In the genomic region with DNA sequence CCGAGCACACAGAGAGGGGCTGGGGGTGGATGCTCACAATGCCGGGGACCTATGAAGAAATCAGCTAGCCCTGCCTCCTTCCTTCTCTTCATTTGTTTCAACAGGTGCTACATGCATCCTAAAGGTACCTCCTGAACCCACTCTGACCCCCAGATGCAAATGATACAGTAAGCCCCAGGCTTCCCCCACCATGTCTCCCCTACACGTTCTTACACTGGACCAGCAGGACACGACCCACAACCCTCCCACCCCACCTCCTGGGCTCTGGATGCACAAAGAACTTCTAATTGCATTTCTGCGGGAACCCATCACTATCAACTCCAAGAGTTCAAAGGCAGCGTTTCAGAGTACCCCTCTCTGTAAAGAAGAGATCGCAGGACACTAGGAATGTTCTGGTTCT, we compare ENCODE assay signal across 11 cellular contexts. TPM values are rescaled to one million over a fixed set of nuclear protein-coding genes. Genes with fewer than 3 reads are reported as not detected.
DNase-seq lines count a peak whose midpoint lies in the region; ATAC-seq, FAIRE-seq and TF ChIP-seq lines count a peak whose summit lies in the region.
"Had no signal": no experiment of that assay in that cellular context is flagged by ENCODE, and none has a peak within 500 bp of the region (broad histone marks: within the 10 kb centered on the region; RNA-seq: fewer than 3 reads in every experiment).

No MANE protein-coding gene starts in this region.

- H3K36me3 Mint-ChIP-seq in T-helper 1 cell treated with Interleukin-12 subunit alpha and Interleukin-12 subunit beta and Interleukin-4 antibody, amounts not matched to agents 30 μg/mL and 1 μg/mL, for 36 hours (ENCODE audit: low read depth), result peaks cover 38% of the 10 kb centered on the region
- H3K36me3 Mint-ChIP-seq in activated B cell treated with CpG ODN at 0.5 μM for 24 hours (ENCODE audit: low read depth) (peaks cover 17% of the 10 kb centered on the region), immature natural killer cell (peaks cover 6 to 31% (median 27%) of the 10 kb centered on the region in 3 donors)
- peaks cover 41% of the 10 kb centered on the region for H3K36me3 Mint-ChIP-seq in stimulated activated memory B cell treated with anti-CD40 and anti-IgM and Interleukin-4, amounts not matched to agents 10 μg/mL and 1 μg/mL and 100 μg/mL, for 72 hours

- POLR2A ChIA-PET in activated B cell treated with CpG ODN at 0.5 μM for 24 hours (lab: Charles Lee), result interaction anchor here (0.8 to 3.2 kb wide), 6 partner anchors 53 to 454 kb away, joined by 3 to 23 read pairs (median 6); no protein-coding TSS in a partner anchor

- H3K4me3 Mint-ChIP-seq in T-helper 1 cell treated with Interleukin-12 subunit alpha and Interleukin-12 subunit beta and Interleukin-4 antibody, amounts not matched to agents 30 μg/mL and 1 μg/mL, for 36 hours, result peak overlapping the region; percentile 96
- H3K4me3 Mint-ChIP-seq in activated B cell treated with CpG ODN at 0.5 μM for 24 hours (peak overlapping the region; percentile 83), immature natural killer cell (peak overlapping the region; percentile 92 to 98 (median 95))
- H3K4me3 Mint-ChIP-seq in stimulated activated memory B cell treated with anti-CD40 and anti-IgM and Interleukin-4, amounts not matched to agents 10 μg/mL and 1 μg/mL and 100 μg/mL, for 72 hours, result peak overlapping the region; percentile 85

- TF ChIP-seq CTCF in activated B cell treated with CpG ODN at 0.5 μM for 24 hours (IDR thresholded peaks at IDR 0.05), result no peak

- TF ChIP-seq POLR2A in H54 (IDR thresholded peaks at IDR 0.05; ENCODE audit: low read depth, low read length), result no peak

- no peak overlapping the region for H3K27ac Mint-ChIP-seq in T-helper 1 cell treated with Interleukin-12 subunit alpha and Interleukin-12 subunit beta and Interleukin-4 antibody, amounts not matched to agents 30 μg/mL and 1 μg/mL, for 36 hours
- H3K27ac Mint-ChIP-seq in activated B cell treated with CpG ODN at 0.5 μM for 24 hours (no peak overlapping the region), immature natural killer cell (peak overlapping the region in 3 of 6 donors; percentile 87 to 93 (median 92))
- peak overlapping the region; percentile 72 for H3K27ac Mint-ChIP-seq in stimulated activated memory B cell treated with anti-CD40 and anti-IgM and Interleukin-4, amounts not matched to agents 10 μg/mL and 1 μg/mL and 100 μg/mL, for 72 hours

- CTCF ChIA-PET in activated B cell treated with CpG ODN at 0.5 μM for 24 hours (lab: Charles Lee), result interaction anchor here (0.6 to 3.2 kb wide), 16 partner anchors 17 to 274 kb away, joined by 3 to 24 read pairs (median 5); no protein-coding TSS in a partner anchor

- intact Hi-C loops in activated B cell treated with CpG ODN at 0.5 μM for 24 hours (cut with micrococcal nuclease), result loop anchor here (1.0 to 2.0 kb wide), 6 partner anchors 8 to 608 kb away; no protein-coding TSS in a partner anchor

- FAIRE-seq in H54 (lab: Jason Lieb, UNC), result no peak
- FAIRE-seq: A204.1, TTC549, urothelium cell line had no signal

- H3K27me3 Mint-ChIP-seq in T-helper 1 cell treated with Interleukin-12 subunit alpha and Interleukin-12 subunit beta and Interleukin-4 antibody, amounts not matched to agents 30 μg/mL and 1 μg/mL, for 36 hours (ENCODE audit: low read depth), result no peaks in the 10 kb centered on the region
- H3K27me3 Mint-ChIP-seq in activated B cell treated with CpG ODN at 0.5 μM for 24 hours, result no peaks in the 10 kb centered on the region
- peaks cover 11 to 19% (median 14%) of the 10 kb centered on the region in 3 donors for H3K27me3 Mint-ChIP-seq in immature natural killer cell (ENCODE audit: low read depth in 3 of 3)
- H3K27me3 Mint-ChIP-seq in stimulated activated memory B cell treated with anti-CD40 and anti-IgM and Interleukin-4, amounts not matched to agents 10 μg/mL and 1 μg/mL and 100 μg/mL, for 72 hours, result no peaks in the 10 kb centered on the region

- no peak for DNase-seq in T-helper 1 cell
- no peak for DNase-seq in activated B cell treated with CpG ODN at 0.5 μM for 24 hours
- no peak for DNase-seq in immature natural killer cell
- DNase-seq in HuH-7.5 (ENCODE audit: low spot score), result no peak
- DNase-seq in H54 (ENCODE audit: insufficient read length, low spot score), result no peak

- H3K4me1 Mint-ChIP-seq in T-helper 1 cell treated with Interleukin-12 subunit alpha and Interleukin-12 subunit beta and Interleukin-4 antibody, amounts not matched to agents 30 μg/mL and 1 μg/mL, for 36 hours (ENCODE audit: low read depth), result peaks cover 46% of the 10 kb centered on the region
- peaks cover 49% of the 10 kb centered on the region for H3K4me1 Mint-ChIP-seq in activated B cell treated with CpG ODN at 0.5 μM for 24 hours
- H3K4me1 Mint-ChIP-seq in immature natural killer cell, result peaks cover 64% of the 10 kb centered on the region in 2 donors
- H3K4me1 Mint-ChIP-seq in stimulated activated memory B cell treated with anti-CD40 and anti-IgM and Interleukin-4, amounts not matched to agents 10 μg/mL and 1 μg/mL and 100 μg/mL, for 72 hours, result peaks cover 39% of the 10 kb centered on the region

- no peaks in the 10 kb centered on the region for H3K9me3 Mint-ChIP-seq in T-helper 1 cell treated with Interleukin-12 subunit alpha and Interleukin-12 subunit beta and Interleukin-4 antibody, amounts not matched to agents 30 μg/mL and 1 μg/mL, for 36 hours
- H3K9me3 Mint-ChIP-seq in activated B cell treated with CpG ODN at 0.5 μM for 24 hours, result no peaks in the 10 kb centered on the region
- peaks cover 0 to 2% (median 0%) of the 10 kb centered on the region in 6 donors for H3K9me3 Mint-ChIP-seq in immature natural killer cell
- no peaks in the 10 kb centered on the region for H3K9me3 Mint-ChIP-seq in stimulated activated memory B cell treated with anti-CD40 and anti-IgM and Interleukin-4, amounts not matched to agents 10 μg/mL and 1 μg/mL and 100 μg/mL, for 72 hours

- no peak for ATAC-seq in activated B cell treated with CpG ODN at 0.5 μM for 24 hours (ENCODE audit: low read depth)
- ATAC-seq in stimulated activated memory B cell treated with anti-CD40 and anti-IgM and Interleukin-4, amounts not matched to agents 10 μg/mL and 1 μg/mL and 100 μg/mL, for 72 hours, result no peak
- no peak for ATAC-seq in HG03521 (IDR thresholded peaks at IDR 0.05; ENCODE audit: unreplicated experiment)

RNA-seq across cellular contexts. Expression of gene XYLT1, which starts 2.1 kb away (rescaled TPM):
- 14.9 and 17.0 TPM in 2 replicates for total RNA-seq in activated B cell treated with CpG ODN at 0.5 μM for 24 hours
- 1 to 10 TPM in 2 of 3 donors, under 1 TPM in 1; 0.79 to 6.2 (median 3.3) TPM for polyA plus RNA-seq in immature natural killer cell
